Comparison of ENCODE assay signal across 30 cellular contexts in the genomic region with DNA sequence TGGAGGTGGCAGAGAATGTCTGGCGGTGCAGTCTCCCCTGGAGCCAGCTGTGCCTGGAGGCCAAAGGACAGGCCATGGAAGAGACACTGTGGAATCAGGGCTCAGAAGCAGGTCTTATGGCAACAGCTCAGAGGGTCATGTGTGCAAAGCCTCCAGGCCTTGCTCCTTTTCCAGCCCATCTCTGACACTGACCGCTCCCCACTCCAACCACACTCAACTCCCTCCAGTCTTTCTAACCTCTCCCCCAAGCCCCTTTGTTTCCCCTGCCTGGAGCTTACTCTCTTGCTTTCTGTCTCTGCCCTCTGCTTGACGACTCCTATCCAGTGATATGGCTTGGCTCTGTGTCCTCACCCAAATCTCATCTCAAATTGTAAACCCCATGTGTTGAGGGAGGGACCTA. TPM values are rescaled to one million over a fixed set of nuclear protein-coding genes. Genes with fewer than 3 reads are reported as not detected.
"Had no signal": no experiment of that assay in that cellular context is flagged by ENCODE, and none has a peak within 500 bp of the region (broad histone marks: within the 10 kb centered on the region; RNA-seq: fewer than 3 reads in every experiment).

No MANE protein-coding gene starts in this region.

- H3K4me3 Mint-ChIP-seq: activated B cell treated with CpG ODN at 0.5 μM for 24 hours; activated CD8-positive, alpha-beta T cell treated with anti-CD3 and anti-CD28 coated beads for 36 hours; activated naive CD8-positive, alpha-beta T cell treated with anti-CD3 and anti-CD28 coated beads, Interleukin-2, amount 10 ng/mL, durations not matched to agents 7 days and 5 days; activated T-cell treated with anti-CD3 and anti-CD28 coated beads, Interleukin-2, amount 50 U/mL, for 4 hours; activated T-helper 17 cell treated with anti-CD3 and anti-CD28 coated beads, Interleukin-2, amount 50 U/mL, for 72 hours; brain; T-helper 17 cell; T-helper 2 cell treated with Interferon-gamma antibody and Interleukin-4, amounts not matched to agents 5 μg/mL and 100 μg/mL, for 36 hours had no signal

- H3K27ac Mint-ChIP-seq: activated B cell treated with CpG ODN at 0.5 μM for 24 hours; activated CD8-positive, alpha-beta T cell treated with anti-CD3 and anti-CD28 coated beads for 36 hours; activated naive CD4-positive, alpha-beta T cell treated with anti-CD3 and anti-CD28 coated beads, Interleukin-2, amount 50 U/mL, for 72 hours; activated naive CD8-positive, alpha-beta T cell treated with anti-CD3 and anti-CD28 coated beads, Interleukin-2, amount 10 ng/mL, durations not matched to agents 7 days and 5 days; activated T-helper 17 cell treated with anti-CD3 and anti-CD28 coated beads, Interleukin-2, amount 50 U/mL, for 72 hours; T-helper 17 cell; T-helper 2 cell treated with Interferon-gamma antibody and Interleukin-4, amounts not matched to agents 5 μg/mL and 100 μg/mL, for 36 hours had no signal

- H3K27me3 ChIP-seq: ascending aorta, cardiac muscle cell, colonic mucosa had no signal

- H3K27me3 Mint-ChIP-seq: activated naive CD8-positive, alpha-beta T cell treated with anti-CD3 and anti-CD28 coated beads, Interleukin-2, amount 10 ng/mL, durations not matched to agents 7 days and 5 days had no signal

- H3K36me3 Mint-ChIP-seq: activated naive CD4-positive, alpha-beta T cell treated with anti-CD3 and anti-CD28 coated beads, Interleukin-2, amount 50 U/mL, for 72 hours; activated naive CD8-positive, alpha-beta T cell treated with anti-CD3 and anti-CD28 coated beads, Interleukin-2, amount 10 ng/mL, durations not matched to agents 7 days and 5 days; brain had no signal

- ATAC-seq: activated CD4-positive, CD25-positive, alpha-beta regulatory T cell treated with anti-CD3 and anti-CD28 coated beads, Interleukin-2, amount 50 U/mL, for 24 hours; activated CD8-positive, alpha-beta T cell treated with anti-CD3 and anti-CD28 coated beads for 36 hours; activated naive CD4-positive, alpha-beta T cell treated with anti-CD3 and anti-CD28 coated beads, Interleukin-2, amount 50 U/mL, for 72 hours; activated T-cell treated with anti-CD3 and anti-CD28 coated beads, Interleukin-2, amount 50 U/mL, for 4 hours; activated T-helper 17 cell treated with anti-CD3 and anti-CD28 coated beads, Interleukin-2, amount 50 U/mL, for 72 hours; esophagus mucosa; heart left ventricle; T-helper 17 cell had no signal

- H3K27ac ChIP-seq: ascending aorta, breast epithelium, cardiac muscle cell, colonic mucosa, heart left ventricle, WERI-Rb-1 had no signal

- H3K4me1 Mint-ChIP-seq: activated B cell treated with CpG ODN at 0.5 μM for 24 hours; activated naive CD8-positive, alpha-beta T cell treated with anti-CD3 and anti-CD28 coated beads, Interleukin-2, amount 10 ng/mL, durations not matched to agents 7 days and 5 days; activated T-helper 17 cell treated with anti-CD3 and anti-CD28 coated beads, Interleukin-2, amount 50 U/mL, for 72 hours; T-helper 17 cell had no signal

- H3K4me1 ChIP-seq: ascending aorta, breast epithelium, colonic mucosa, heart left ventricle had no signal

- H3K9me3 Mint-ChIP-seq: activated B cell treated with CpG ODN at 0.5 μM for 24 hours; activated CD8-positive, alpha-beta T cell treated with anti-CD3 and anti-CD28 coated beads for 36 hours; activated naive CD8-positive, alpha-beta T cell treated with anti-CD3 and anti-CD28 coated beads, Interleukin-2, amount 10 ng/mL, durations not matched to agents 7 days and 5 days; activated T-cell treated with anti-CD3 and anti-CD28 coated beads, Interleukin-2, amount 50 U/mL, for 4 hours; activated T-helper 17 cell treated with anti-CD3 and anti-CD28 coated beads, Interleukin-2, amount 50 U/mL, for 72 hours; brain; T-helper 2 cell treated with Interferon-gamma antibody and Interleukin-4, amounts not matched to agents 5 μg/mL and 100 μg/mL, for 36 hours had no signal

- H3K4me3 ChIP-seq: ascending aorta, breast epithelium, cardiac muscle cell, colonic mucosa, heart left ventricle had no signal

- H3K36me3 ChIP-seq: ascending aorta, breast epithelium, cardiac muscle cell, colonic mucosa, heart left ventricle, WERI-Rb-1 had no signal

- DNase-seq: activated B cell treated with CpG ODN at 0.5 μM for 24 hours; activated CD4-positive, alpha-beta T cell treated with anti-CD3 and anti-CD28 coated beads for 48 hours; activated CD4-positive, alpha-beta T cell treated with anti-CD3 and anti-CD28 coated beads, Interleukin-2, amount 50 U/mL, for 1 hour; activated CD4-positive, alpha-beta T cell treated with anti-CD3 and anti-CD28 coated beads, Interleukin-2, amount 50 U/mL, for 48 hours; activated CD8-positive, alpha-beta memory T cell treated with anti-CD3 and anti-CD28 coated beads for 24 hours; activated CD8-positive, alpha-beta T cell treated with anti-CD3 and anti-CD28 coated beads for 36 hours; activated effector memory CD4-positive, alpha-beta T cell treated with Interleukin-2 at 50 U/mL for 16 hours; activated gamma-delta T cell treated with Interleukin-2 at 50 U/mL for 16 hours; activated naive CD4-positive, alpha-beta T cell treated with Interleukin-2 at 50 U/mL for 16 hours; activated naive CD8-positive, alpha-beta T cell treated with anti-CD3 and anti-CD28 coated beads, Interleukin-2, amount 10 ng/mL, durations not matched to agents 7 days and 5 days; activated T-cell treated with anti-CD3 and anti-CD28 coated beads, Interleukin-2, amount 50 U/mL, for 4 hours; central memory CD4-positive, alpha-beta T cell; cerebellar nuclear complex; colonic mucosa; effector CD8-positive, alpha-beta T cell; foreskin fibroblast; heart left ventricle; T-helper 1 cell; T-helper 17 cell; T1000; WERI-Rb-1 had no signal

- H3K9me3 ChIP-seq: ascending aorta, breast epithelium, colonic mucosa, heart left ventricle had no signal

RNA-seq across cellular contexts. Expression of gene CRMP1, which starts 34.2 kb away (rescaled TPM):
- total RNA-seq: activated CD8-positive, alpha-beta T cell treated with anti-CD3 and anti-CD28 coated beads for 36 hours; activated naive CD4-positive, alpha-beta T cell treated with anti-CD3 and anti-CD28 coated beads, Interleukin-2, amount 50 U/mL, for 72 hours; activated naive CD8-positive, alpha-beta T cell treated with anti-CD3 and anti-CD28 coated beads, Interleukin-2, amount 10 ng/mL, durations not matched to agents 7 days and 5 days; activated T-helper 17 cell treated with anti-CD3 and anti-CD28 coated beads, Interleukin-2, amount 50 U/mL, for 72 hours; T-helper 17 cell had no signal
